ENCODE assay signal across 8 cellular contexts in the genomic region with DNA sequence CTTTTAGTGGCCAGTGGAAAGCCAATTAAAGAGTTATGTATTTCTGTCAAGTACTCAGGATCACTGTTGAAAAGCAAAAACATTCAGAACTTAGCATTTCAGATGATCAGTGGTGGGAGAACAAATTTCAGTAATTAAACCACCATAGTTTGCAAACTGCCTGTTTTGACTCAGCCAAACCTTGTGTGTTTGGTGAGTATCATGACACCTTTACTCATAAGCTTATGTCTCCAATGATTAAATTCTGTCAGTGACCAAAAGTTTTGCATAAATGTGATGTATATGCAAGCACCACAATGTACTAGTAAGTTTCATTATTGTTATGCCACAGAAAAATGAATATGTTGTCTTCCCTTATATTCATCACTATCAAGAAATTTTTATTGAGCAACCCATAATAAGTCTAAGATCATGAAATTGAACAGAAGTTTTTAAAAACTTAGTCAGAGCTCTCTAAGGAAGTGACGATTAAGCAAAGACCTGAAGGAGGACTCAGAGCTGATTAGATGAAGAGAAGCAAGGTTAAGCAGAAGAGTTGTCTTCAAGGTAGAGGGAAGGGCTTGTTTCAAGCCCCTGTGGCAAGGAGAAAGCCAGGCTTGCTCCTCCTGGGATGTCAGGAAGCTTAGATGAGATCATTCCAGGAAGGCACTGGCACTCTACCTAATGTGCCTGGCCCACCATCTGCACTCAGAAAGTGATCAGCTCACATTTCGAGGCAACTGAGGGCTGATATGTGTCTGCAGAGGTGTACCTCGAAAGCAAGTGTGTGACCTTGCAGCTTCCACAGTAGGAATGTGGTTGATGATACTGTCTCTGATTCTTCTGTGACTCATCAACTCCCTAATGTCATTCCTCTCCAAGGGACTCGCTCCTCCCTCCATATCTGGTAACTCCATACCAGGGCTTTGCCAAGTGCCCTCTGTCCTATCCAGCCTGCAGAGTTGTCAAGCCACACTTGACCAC. TPM values are rescaled to one million over a fixed set of nuclear protein-coding genes. Genes with fewer than 3 reads are reported as not detected.
DNase-seq lines count a peak whose midpoint lies in the region; ATAC-seq and TF ChIP-seq lines count a peak whose summit lies in the region.

No MANE protein-coding gene starts in this region.

- peak; percentile 80 for DNase-seq in GM12865 (ENCODE audit: low read depth)
- peak; percentile 38 for DNase-seq in fibroblast of peridontal ligament (ENCODE audit: extremely low read depth)
- no peak for DNase-seq in putamen (ENCODE audit: low spot score)
- no peak for DNase-seq in activated CD8-positive, alpha-beta memory T cell treated with anti-CD3 and anti-CD28 coated beads, Interleukin-2, amount 50 U/mL, for 4 hours
- DNase-seq in tibial nerve (ENCODE audit: low spot score in 2 of 2): no peak
- DNase-seq in KG1 (lab: John Stamatoyannopoulos, UW): no peak

- TF ChIP-seq POLR2A in tibial nerve (IDR thresholded peaks at IDR 0.05): no peak

- WGBS in tibial nerve, 2 donors: 89 to 92% methylated on average over 4 of the region's 4 CpGs

- no peak overlapping the region for H3K4me3 ChIP-seq in GM12865 (ENCODE audit: low read depth, low read length)
- no peak overlapping the region for H3K4me3 ChIP-seq in tibial nerve

- no peaks in the 10 kb centered on the region for H3K9me3 ChIP-seq in tibial nerve

- no peak overlapping the region for H3K27ac ChIP-seq in tibial nerve

- H3K27me3 ChIP-seq in tibial nerve: no peaks in the 10 kb centered on the region

- H3K36me3 ChIP-seq in tibial nerve: peaks cover 0 to 31% (median 0%) of the 10 kb centered on the region in 3 donors

- ATAC-seq in GM21526 (IDR thresholded peaks at IDR 0.05; ENCODE audit: low FRiP score, unreplicated experiment): peak; percentile 78
- ATAC-seq in HG03575 (IDR thresholded peaks at IDR 0.05; ENCODE audit: extremely low read depth, insufficient number of reproducible peaks, low FRiP score, unreplicated experiment): peak; percentile 83

- peaks cover 0 to 11% (median 1%) of the 10 kb centered on the region in 4 donors for H3K4me1 ChIP-seq in tibial nerve

- no peak for TF ChIP-seq EP300 in tibial nerve (IDR thresholded peaks at IDR 0.05)

- TF ChIP-seq CTCF in GM12865 (IDR thresholded peaks at IDR 0.05; ENCODE audit: insufficient read depth, low read depth, low read length, missing control alignments): no peak
- TF ChIP-seq CTCF in tibial nerve (IDR thresholded peaks at IDR 0.05): no peak

RNA-seq across cellular contexts. Expression of a gene that starts 54.7 kb away (rescaled TPM):
- 10 to 100 TPM; 20.1 to 38.2 (median 24.5) TPM for total RNA-seq in tibial nerve

Comparison
In these comparisons a context has a peak if more than half of its experiments do, and no peak if none do; other contexts are left out.
1. DNase-seq: peak in GM12865 (single experiment) and fibroblast of peridontal ligament (single experiment); none in putamen (single experiment), activated CD8-positive, alpha-beta memory T cell treated with anti-CD3 and anti-CD28 coated beads, Interleukin-2, amount 50 U/mL, for 4 hours (single experiment), tibial nerve (0 of 2) and KG1 (single experiment).